Comparison of ENCODE assay signal across 9 cellular contexts in genomic region chr1:111819566-111819965, GRCh38.
"Had no signal": no experiment of that assay in that cellular context is flagged by ENCODE, and none has a peak within 500 bp of the region (broad histone marks: within the 10 kb centered on the region; RNA-seq: fewer than 3 reads in every experiment).

No MANE protein-coding gene starts in this region.

- DNase-seq: GM23248, GOT3, H7, H9, HCEC 1CT, HFFc6 had no signal

- H3K27ac ChIP-seq: GM23248 had no signal

- ATAC-seq: GM23338, HCT116 had no signal

- H3K4me3 ChIP-seq: GM23248, GM23338, HAP-1 had no signal
